ENCODE assay signal across 17 cellular contexts in the genomic region with DNA sequence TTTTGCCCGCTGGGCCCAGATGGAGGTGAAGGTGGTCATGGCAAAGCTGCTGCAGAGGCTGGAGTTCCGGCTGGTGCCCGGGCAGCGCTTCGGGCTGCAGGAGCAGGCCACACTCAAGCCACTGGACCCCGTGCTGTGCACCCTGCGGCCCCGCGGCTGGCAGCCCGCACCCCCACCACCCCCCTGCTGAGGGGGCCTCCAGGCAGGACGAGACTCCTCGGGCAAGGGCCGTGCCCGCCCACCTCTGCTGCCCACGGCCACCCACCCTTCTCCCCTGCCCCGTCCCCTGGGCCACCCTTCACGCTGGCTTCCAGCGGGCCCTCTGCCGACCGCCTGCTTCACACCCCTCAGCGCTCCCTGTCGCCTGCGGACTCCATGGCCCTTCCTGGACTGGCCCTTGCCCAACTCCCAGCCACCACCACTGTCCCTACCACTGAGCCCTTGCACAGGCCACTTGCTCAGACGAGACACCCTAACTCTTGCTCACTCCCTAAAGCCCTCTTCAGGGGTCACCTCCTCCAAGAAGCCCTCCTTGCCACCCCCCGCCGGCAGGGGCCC. TPM values are rescaled to one million over a fixed set of nuclear protein-coding genes. Genes with fewer than 3 reads are reported as not detected.
DNase-seq lines count a peak whose midpoint lies in the region; ATAC-seq and TF ChIP-seq lines count a peak whose summit lies in the region.
"Had no signal": no experiment of that assay in that cellular context is flagged by ENCODE, and none has a peak within 500 bp of the region (broad histone marks: within the 10 kb centered on the region; RNA-seq: fewer than 3 reads in every experiment).

No MANE protein-coding gene starts in this region.

- TF ChIP-seq CTCF in lower lobe of right lung (IDR thresholded peaks at IDR 0.05), result no peak
- TF ChIP-seq CTCF in upper lobe of right lung (IDR thresholded peaks at IDR 0.05), result no peak

- ATAC-seq in activated CD8-positive, alpha-beta memory T cell treated with anti-CD3 and anti-CD28 coated beads, Interleukin-2, amount 10 ng/mL, durations not matched to agents 7 days and 5 days, result no peak
- no peak for ATAC-seq in lower lobe of right lung
- no peak for ATAC-seq in upper lobe of right lung
- no peak for ATAC-seq in HG03378 (IDR thresholded peaks at IDR 0.05; ENCODE audit: unreplicated experiment)
- ATAC-seq: left colon had no signal

- H3K36me3 Mint-ChIP-seq in activated CD8-positive, alpha-beta memory T cell treated with anti-CD3 and anti-CD28 coated beads, Interleukin-2, amount 10 ng/mL, durations not matched to agents 7 days and 5 days, result no peaks in the 10 kb centered on the region
- H3K36me3 Mint-ChIP-seq: CD14-positive monocyte had no signal

- intact Hi-C loops in lower lobe of right lung (cut with DNase I) (no loop called here), upper lobe of right lung (cut with DNase I) (loop anchor here (5.0 kb wide), 1 partner anchor 161 kb away; no protein-coding TSS in a partner anchor)

- H3K27me3 ChIP-seq in lower lobe of right lung (ENCODE audit: low read depth) (peaks cover 18% of the 10 kb centered on the region), upper lobe of right lung (no peaks in the 10 kb centered on the region)

- no peaks in the 10 kb centered on the region for H3K4me1 Mint-ChIP-seq in activated CD8-positive, alpha-beta memory T cell treated with anti-CD3 and anti-CD28 coated beads, Interleukin-2, amount 10 ng/mL, durations not matched to agents 7 days and 5 days
- H3K4me1 Mint-ChIP-seq: CD14-positive monocyte had no signal

- peak; percentile 0 for DNase-seq in activated naive CD4-positive, alpha-beta T cell treated with Interleukin-2 at 50 U/mL for 16 hours
- no peak for DNase-seq in activated naive CD4-positive, alpha-beta T cell treated with anti-CD3 and anti-CD28 coated beads, Interleukin-2, amount 50 U/mL, for 16 hours
- DNase-seq in activated CD8-positive, alpha-beta memory T cell treated with anti-CD3 and anti-CD28 coated beads, Interleukin-2, amount 10 ng/mL, durations not matched to agents 7 days and 5 days, result peak; percentile 36
- DNase-seq in lower lobe of right lung (peak; percentile 25), upper lobe of right lung (peak; percentile 58), caudate nucleus (lab: John Stamatoyannopoulos, UW) (no peak), NCI-H2227 (lab: John Stamatoyannopoulos, UW; ENCODE audit: unreplicated experiment) (no peak)
- DNase-seq: activated CD4-positive, alpha-beta T cell treated with anti-CD3 and anti-CD28 coated beads for 48 hours; activated naive CD4-positive, alpha-beta T cell; HFFc6; NCI-H524; nephron progenitor cell; RPMI8226; stimulated activated CD4-positive, alpha-beta T cell treated with anti-CD3 and anti-CD28 coated beads, Interleukin-4, amount 100 ng/mL, for 4 hours had no signal

- no peaks in the 10 kb centered on the region for H3K9me3 Mint-ChIP-seq in activated CD8-positive, alpha-beta memory T cell treated with anti-CD3 and anti-CD28 coated beads, Interleukin-2, amount 10 ng/mL, durations not matched to agents 7 days and 5 days (ENCODE audit: low read depth)
- H3K9me3 Mint-ChIP-seq: HFFc6, nephron progenitor cell had no signal

- no peak overlapping the region for H3K27ac Mint-ChIP-seq in activated CD8-positive, alpha-beta memory T cell treated with anti-CD3 and anti-CD28 coated beads, Interleukin-2, amount 10 ng/mL, durations not matched to agents 7 days and 5 days
- H3K27ac Mint-ChIP-seq: CD14-positive monocyte, HFFc6, nephron progenitor cell had no signal

- H3K36me3 ChIP-seq in lower lobe of right lung, result no peaks in the 10 kb centered on the region
- no peaks in the 10 kb centered on the region for H3K36me3 ChIP-seq in upper lobe of right lung

- H3K27me3 Mint-ChIP-seq in activated CD8-positive, alpha-beta memory T cell treated with anti-CD3 and anti-CD28 coated beads, Interleukin-2, amount 10 ng/mL, durations not matched to agents 7 days and 5 days, result peaks cover 24% of the 10 kb centered on the region

- H3K4me3 ChIP-seq in lower lobe of right lung (no peak overlapping the region), upper lobe of right lung (no peak overlapping the region)

- H3K4me1 ChIP-seq in lower lobe of right lung (peaks cover 11% of the 10 kb centered on the region), upper lobe of right lung (no peaks in the 10 kb centered on the region)

- CTCF ChIA-PET in activated CD8-positive, alpha-beta memory T cell treated with anti-CD3 and anti-CD28 coated beads, Interleukin-2, amount 10 ng/mL, durations not matched to agents 7 days and 5 days (lab: Charles Lee), result no interaction called here

- no peak overlapping the region for H3K4me3 Mint-ChIP-seq in activated CD8-positive, alpha-beta memory T cell treated with anti-CD3 and anti-CD28 coated beads, Interleukin-2, amount 10 ng/mL, durations not matched to agents 7 days and 5 days
- H3K4me3 Mint-ChIP-seq: HFFc6, nephron progenitor cell had no signal

- H3K27ac ChIP-seq in lower lobe of right lung (no peak overlapping the region), upper lobe of right lung (no peak overlapping the region), caudate nucleus (ENCODE audit: low read depth, low read length) (no peak overlapping the region)

- H3K9me3 ChIP-seq in lower lobe of right lung (no peaks in the 10 kb centered on the region), upper lobe of right lung (no peaks in the 10 kb centered on the region)

RNA-seq across cellular contexts. Expression of a gene that starts 42.5 kb away (rescaled TPM):
- total RNA-seq in activated CD8-positive, alpha-beta memory T cell treated with anti-CD3 and anti-CD28 coated beads, Interleukin-2, amount 10 ng/mL, durations not matched to agents 7 days and 5 days, result under 1 TPM in 1 of 2 experiments, not detected in 1; 0.15 TPM
- total RNA-seq in lower lobe of right lung (0.62 TPM), upper lobe of right lung (1.3 TPM)

Comparison
In these comparisons a context has a peak if more than half of its experiments do, and no peak if none do; other contexts are left out.
1. DNase-seq: peak in activated naive CD4-positive, alpha-beta T cell treated with Interleukin-2 at 50 U/mL for 16 hours (single experiment), activated CD8-positive, alpha-beta memory T cell treated with anti-CD3 and anti-CD28 coated beads, Interleukin-2, amount 10 ng/mL, durations not matched to agents 7 days and 5 days (single experiment), lower lobe of right lung (single experiment) and upper lobe of right lung (single experiment); none in activated naive CD4-positive, alpha-beta T cell treated with anti-CD3 and anti-CD28 coated beads, Interleukin-2, amount 50 U/mL, for 16 hours (single experiment), caudate nucleus (0 of 61) and NCI-H2227 (single experiment).